In genomic region chr3:119376758-119377157, GRCh38 we compare ENCODE assay signal across 22 cellular contexts.
"Had no signal": no experiment of that assay in that cellular context is flagged by ENCODE, and none has a peak within 500 bp of the region (broad histone marks: within the 10 kb centered on the region; RNA-seq: fewer than 3 reads in every experiment).

No MANE protein-coding gene starts in this region.

- H3K27me3 Mint-ChIP-seq: natural killer cell treated with Interleukin-12 subunit alpha and Interleukin-12 subunit beta and Interleukin-15 and Interleukin-18, amount 100 ng/mL, for 72 hours had no signal

- H3K27me3 ChIP-seq: colonic mucosa, heart left ventricle, neural progenitor cell, pancreas, tibial artery, upper lobe of left lung, uterus had no signal

- H3K4me3 Mint-ChIP-seq: natural killer cell treated with Interleukin-12 subunit alpha and Interleukin-12 subunit beta and Interleukin-15 and Interleukin-18, amount 100 ng/mL, for 72 hours; neural progenitor cell had no signal

- H3K27ac Mint-ChIP-seq: progenitor cell of endocrine pancreas had no signal

- H3K4me3 ChIP-seq: colonic mucosa, heart left ventricle, lung, neural progenitor cell, pancreas, smooth muscle cell, tibial artery, upper lobe of left lung, uterus had no signal

- H3K27ac ChIP-seq: colonic mucosa, heart left ventricle, neural progenitor cell, pancreas, tibial artery, uterus had no signal

- ATAC-seq: heart left ventricle; left colon; left ventricle myocardium superior; natural killer cell treated with Interleukin-12 subunit alpha and Interleukin-12 subunit beta and Interleukin-15 and Interleukin-18, amount 100 ng/mL, for 72 hours; pancreas; right cardiac atrium had no signal

- H3K9me3 ChIP-seq: colonic mucosa, heart left ventricle, pancreas, tibial artery, upper lobe of left lung, uterus had no signal

- H3K4me2 ChIP-seq: neural progenitor cell, smooth muscle cell had no signal

- H2AFZ ChIP-seq: neural progenitor cell had no signal

- DNase-seq: colonic mucosa; dermis blood vessel endothelial cell; erythroblast; heart left ventricle; hippocampal formation; left colon; left ventricle myocardium superior; mesenchymal stem cell; midbrain; nucleus accumbens; pancreas; right cardiac atrium; stimulated activated CD4-positive, alpha-beta T cell treated with anti-CD3 and anti-CD28 coated beads, Interleukin-2, amount 100 ng/mL, for 48 hours; stimulated activated naive CD4-positive, alpha-beta T cell treated with Interleukin-2 at 50 U/mL for 16 hours; tibial artery; upper lobe of left lung; uterus had no signal

- H3K36me3 Mint-ChIP-seq: neural progenitor cell had no signal

- H3K36me3 ChIP-seq: colonic mucosa, neural progenitor cell, pancreas, uterus had no signal

- H3K9ac ChIP-seq: neural progenitor cell had no signal

- H3K4me1 ChIP-seq: colonic mucosa, neural progenitor cell, pancreas, tibial artery, upper lobe of left lung, uterus had no signal

- H3K9me3 Mint-ChIP-seq: natural killer cell treated with Interleukin-12 subunit alpha and Interleukin-12 subunit beta and Interleukin-15 and Interleukin-18, amount 100 ng/mL, for 72 hours; neural progenitor cell had no signal
